In the genomic region with DNA sequence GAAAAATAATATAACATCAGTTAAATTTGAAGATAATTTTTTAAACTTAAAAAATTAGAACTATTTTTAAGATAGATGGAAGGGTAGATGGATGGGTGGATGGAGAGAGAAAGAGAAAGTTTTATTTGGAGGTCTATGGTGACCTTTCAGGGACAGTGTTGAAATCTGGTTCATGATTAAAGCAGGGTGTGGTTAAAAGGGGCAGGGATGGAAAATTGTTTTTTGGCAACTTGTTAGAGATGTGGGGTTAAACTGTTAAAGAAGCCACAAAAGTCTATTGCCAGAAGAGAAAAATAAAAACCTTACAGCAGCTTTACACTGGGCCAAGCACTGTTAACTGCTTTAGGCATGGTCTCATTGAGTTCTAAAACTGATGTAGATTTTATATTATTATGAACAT, we compare ENCODE assay signal across 17 cellular contexts.
DNase-seq lines count a peak whose midpoint lies in the region; ATAC-seq and TF ChIP-seq lines count a peak whose summit lies in the region.
"Had no signal": no experiment of that assay in that cellular context is flagged by ENCODE, and none has a peak within 500 bp of the region (broad histone marks: within the 10 kb centered on the region; RNA-seq: fewer than 3 reads in every experiment).

No MANE protein-coding gene starts in this region.

- no peaks in the 10 kb centered on the region for H3K4me1 ChIP-seq in left ventricle myocardium inferior
- H3K4me1 ChIP-seq in aorta (ENCODE audit: control insufficient read depth in 1 of 2, insufficient read depth in 2 of 2, low read length in 2 of 2), result no peaks in the 10 kb centered on the region
- H3K4me1 ChIP-seq: BLaER1 treated with 17β-estradiol and CSF1 and Interleukin-3, amounts not matched to agents 10 nM and 100 nM had no signal

- H3K27ac ChIP-seq in left ventricle myocardium inferior (replicated peaks) (no peak overlapping the region), aorta (ENCODE audit: low read depth in 1 of 2, low read length in 2 of 2) (no peak overlapping the region)
- H3K27ac ChIP-seq: 22Rv1; BLaER1 treated with 17β-estradiol and CSF1 and Interleukin-3, amounts not matched to agents 10 nM and 100 nM had no signal

- no peak overlapping the region for H3K4me3 ChIP-seq in left ventricle myocardium inferior
- no peak overlapping the region for H3K4me3 ChIP-seq in aorta (ENCODE audit: low read length in 2 of 2)
- H3K4me3 ChIP-seq: BLaER1 treated with 17β-estradiol and CSF1 and Interleukin-3, amounts not matched to agents 10 nM and 100 nM had no signal

- TF ChIP-seq CTCF in left ventricle myocardium inferior (IDR thresholded peaks at IDR 0.05; ENCODE audit: borderline replicate concordance), result no peak

- DNase-seq in Right ventricle myocardium inferior (ENCODE audit: missing footprints) (no peak), left ventricle myocardium inferior (no peak), RPMI7951 (ENCODE audit: low read depth) (peak; percentile 4), fibroblast of peridontal ligament (ENCODE audit: extremely low read depth) (peak; percentile 50), aorta (no peak), DMS 273 treated with DMSO at 0.1 percent for 48 hours (lab: John Stamatoyannopoulos, UW) (no peak), COLO829 (ENCODE audit: low spot score) (no peak)
- DNase-seq: ACHN; Calu3; CD4-positive, CD25-positive, alpha-beta regulatory T cell; DMS79; GOT3; H9 had no signal

- intact Hi-C loops in Right ventricle myocardium inferior (cut with DNase I), result no loop called here
- intact Hi-C loops in left ventricle myocardium inferior (cut with micrococcal nuclease), result no loop called here
- intact Hi-C loops in aorta (cut with DNase I), result no loop called here

- H3K27me3 ChIP-seq in left ventricle myocardium inferior (ENCODE audit: low read depth), result no peaks in the 10 kb centered on the region
- H3K27me3 ChIP-seq in aorta (ENCODE audit: control insufficient read depth in 1 of 2, insufficient read depth in 2 of 2, low read length in 1 of 2), result no peaks in the 10 kb centered on the region
- H3K27me3 ChIP-seq: BLaER1 treated with 17β-estradiol and CSF1 and Interleukin-3, amounts not matched to agents 10 nM and 100 nM had no signal

- H3K9me3 ChIP-seq in left ventricle myocardium inferior (replicated peaks) (peaks cover 5% of the 10 kb centered on the region), aorta (ENCODE audit: control insufficient read depth, low read length) (no peaks in the 10 kb centered on the region)
- H3K9me3 ChIP-seq: BLaER1 treated with 17β-estradiol and CSF1 and Interleukin-3, amounts not matched to agents 10 nM and 100 nM had no signal

- H3K36me3 ChIP-seq in left ventricle myocardium inferior, result no peaks in the 10 kb centered on the region
- no peaks in the 10 kb centered on the region for H3K36me3 ChIP-seq in aorta (ENCODE audit: control insufficient read depth in 1 of 2, insufficient read depth in 2 of 2, low read length in 1 of 2)
- H3K36me3 ChIP-seq: BLaER1 treated with 17β-estradiol and CSF1 and Interleukin-3, amounts not matched to agents 10 nM and 100 nM had no signal

- ATAC-seq in Right ventricle myocardium inferior (peak; percentile 34), aorta (ENCODE audit: low FRiP score) (peak; percentile 22), HG03280 (IDR thresholded peaks at IDR 0.05; ENCODE audit: unreplicated experiment) (no peak)
- ATAC-seq: HepG2 had no signal

Comparison
In these comparisons a context has a peak if more than half of its experiments do, and no peak if none do; other contexts are left out.
1. DNase-seq: peak in RPMI7951 (single experiment) and fibroblast of peridontal ligament (single experiment); none in Right ventricle myocardium inferior (single experiment), left ventricle myocardium inferior (single experiment), aorta (0 of 2), DMS 273 treated with DMSO at 0.1 percent for 48 hours (single experiment) and COLO829 (single experiment).